15 cellular contexts compared by ENCODE assay signal in the genomic region with DNA sequence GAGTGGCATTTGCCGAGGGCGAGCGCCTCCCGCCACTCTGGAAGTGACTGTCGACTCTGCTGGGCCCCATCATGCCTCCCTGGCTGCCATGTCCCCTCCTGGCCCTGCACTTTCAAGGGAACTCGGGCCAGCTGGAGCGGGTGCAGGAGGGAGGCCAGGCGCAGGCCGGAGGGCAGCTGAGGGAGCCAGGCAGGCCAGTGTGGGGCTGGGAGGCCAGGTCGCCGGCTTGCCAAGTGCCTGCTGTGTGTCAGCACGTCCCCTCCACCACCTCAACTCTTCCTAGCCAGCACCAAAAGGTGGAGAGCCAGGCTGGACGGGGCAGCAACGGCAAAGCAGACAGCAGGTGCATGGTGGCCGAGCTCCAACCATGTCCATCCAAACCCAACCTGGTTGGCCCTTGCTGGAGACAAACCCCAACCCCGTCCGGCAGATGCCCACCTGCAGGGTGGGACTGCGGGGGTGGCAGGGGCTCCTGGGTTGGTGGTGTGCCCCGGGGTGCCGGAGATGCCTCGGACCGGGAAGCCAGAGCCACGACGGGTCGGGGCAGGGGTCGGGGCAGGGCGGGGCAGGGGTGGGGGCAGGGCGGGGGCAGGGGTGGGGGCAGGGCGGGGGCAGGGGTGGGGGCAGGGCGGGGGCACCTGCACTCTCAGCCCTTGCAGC. TPM values are rescaled to one million over a fixed set of nuclear protein-coding genes. Genes with fewer than 3 reads are reported as not detected.
DNase-seq lines count a peak whose midpoint lies in the region; ATAC-seq, FAIRE-seq and TF ChIP-seq lines count a peak whose summit lies in the region.
"Had no signal": no experiment of that assay in that cellular context is flagged by ENCODE, and none has a peak within 500 bp of the region (broad histone marks: within the 10 kb centered on the region; RNA-seq: fewer than 3 reads in every experiment).

No MANE protein-coding gene starts in this region.

- 15 to 17% methylated on average over 19 to 28 of the region's 30 CpGs for WGBS in pancreas, 2 donors

- no peaks in the 10 kb centered on the region for H3K36me3 ChIP-seq in BLaER1
- H3K36me3 ChIP-seq in left ventricle myocardium inferior, result no peaks in the 10 kb centered on the region
- no peaks in the 10 kb centered on the region for H3K36me3 ChIP-seq in pancreas
- H3K36me3 ChIP-seq: esophagus muscularis mucosa had no signal

- DNase-seq in left ventricle myocardium inferior (no peak), pancreas (peak; percentile 52 to 91 (median 79)), SW 1271 (lab: John Stamatoyannopoulos, UW) (no peak), T-helper 2 cell (no peak), NOMO-1 (lab: John Stamatoyannopoulos, UW; ENCODE audit: unreplicated experiment in 2 of 2) (no peak), iPS-NIHi11 (ENCODE audit: low spot score) (no peak)
- DNase-seq: GDM1, kidney glomerular epithelial cell, NCI-H1092 had no signal

- no peaks in the 10 kb centered on the region for H3K9me3 ChIP-seq in BLaER1
- H3K9me3 ChIP-seq in left ventricle myocardium inferior (replicated peaks), result no peaks in the 10 kb centered on the region
- no peaks in the 10 kb centered on the region for H3K9me3 ChIP-seq in pancreas
- H3K9me3 ChIP-seq: esophagus muscularis mucosa had no signal

- no peak overlapping the region for H3K9ac ChIP-seq in BLaER1

- 0 out of 2 replicates have a peak, but pooled peaks cover 23% of the 10 kb centered on the region for H4K20me1 ChIP-seq in BLaER1

- peak; percentile 40 to 57 (median 48) for ATAC-seq in pancreas
- ATAC-seq: activated T-helper 17 cell treated with anti-CD3 and anti-CD28 coated beads, Interleukin-2, amount 50 U/mL, for 72 hours had no signal

- no peak for FAIRE-seq in pancreas (lab: Jason Lieb, UNC)
- FAIRE-seq: astrocyte, GM12891 had no signal

- H3K4me3 ChIP-seq in BLaER1 (no peak overlapping the region), left ventricle myocardium inferior (no peak overlapping the region), pancreas (no peak overlapping the region)
- H3K4me3 ChIP-seq: esophagus muscularis mucosa had no signal

- H3K27me3 ChIP-seq in BLaER1, result peaks cover 4% of the 10 kb centered on the region; the same call in 1 of the 2 replicates
- H3K27me3 ChIP-seq in left ventricle myocardium inferior (ENCODE audit: low read depth), result no peaks in the 10 kb centered on the region
- H3K27me3 ChIP-seq in pancreas, result no peaks in the 10 kb centered on the region

- H3K4me2 ChIP-seq in BLaER1, result peak overlapping the region; percentile 91

- TF ChIP-seq CTCF in VCaP (conservative IDR thresholded peaks at IDR 0.05), result no peak
- no peak for TF ChIP-seq CTCF in left ventricle myocardium inferior (IDR thresholded peaks at IDR 0.05; ENCODE audit: borderline replicate concordance)
- TF ChIP-seq CTCF in pancreas (IDR thresholded peaks at IDR 0.05), result no peak

- H3K4me1 ChIP-seq in BLaER1 (peaks cover 99% of the 10 kb centered on the region), left ventricle myocardium inferior (peaks cover 58% of the 10 kb centered on the region), pancreas (peaks cover 42 to 56% (median 49%) of the 10 kb centered on the region in 3 donors)

- peak overlapping the region; percentile 79; the same call in 1 of the 2 replicates for H3K27ac ChIP-seq in BLaER1
- H3K27ac ChIP-seq in VCaP, result peak overlapping the region; percentile 58
- peak overlapping the region; percentile 77 for H3K27ac ChIP-seq in left ventricle myocardium inferior (replicated peaks)
- H3K27ac ChIP-seq in pancreas, result peak overlapping the region; percentile 40 to 74 (median 64)

- intact Hi-C loops in left ventricle myocardium inferior (cut with micrococcal nuclease) (no loop called here), pancreas (cut with DNase I) (loop anchor here in 1 of 3 donors (5.0 kb wide), 1 partner anchor 89 kb away; no protein-coding TSS in a partner anchor)

RNA-seq across cellular contexts. Expression of gene EGFL7, which starts 36.5 kb away (rescaled TPM):
- total RNA-seq in left ventricle myocardium inferior (81.5 TPM), pancreas (10 to 100 TPM in 5 of 6 donors, 1 to 10 TPM in 1; 8.6 to 21.2 (median 13.1) TPM)
- polyA plus RNA-seq in pancreas, result 100 to 1,000 TPM; 111 to 134 TPM

Comparison
In these comparisons a context has a peak if more than half of its experiments do, and no peak if none do; other contexts are left out.
1. DNase-seq: peak in pancreas (6 of 6); none in left ventricle myocardium inferior (single experiment), SW 1271 (0 of 2), T-helper 2 cell (0 of 5), NOMO-1 (0 of 2) and iPS-NIHi11 (single experiment).
2. Peak in every context shown above with its lines, with median percentiles within 50 percentile points of each other: H3K27ac ChIP-seq.